Comparison of ENCODE assay signal across 13 cellular contexts in the genomic region with DNA sequence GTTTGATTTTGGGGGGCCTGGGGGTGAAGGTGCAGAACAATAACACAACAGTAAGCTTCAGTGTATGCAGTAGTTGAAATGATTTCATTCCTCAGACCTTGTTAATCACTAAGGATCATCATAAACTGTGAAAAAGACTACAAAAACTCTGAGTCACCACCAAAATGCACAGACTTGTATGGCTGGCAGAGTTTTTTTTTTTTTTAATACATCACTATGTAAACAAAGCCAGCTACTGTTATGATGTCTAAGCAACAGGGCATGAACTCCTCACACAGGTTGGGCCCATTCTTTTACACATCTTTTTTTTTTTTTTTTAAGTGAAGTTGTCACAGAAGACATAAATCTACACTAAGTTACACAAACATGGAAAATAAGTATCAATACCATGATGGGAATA.
DNase-seq lines count a peak whose midpoint lies in the region; TF ChIP-seq lines count a peak whose summit lies in the region.
"Had no signal": no experiment of that assay in that cellular context is flagged by ENCODE, and none has a peak within 500 bp of the region (broad histone marks: within the 10 kb centered on the region; RNA-seq: fewer than 3 reads in every experiment).

No MANE protein-coding gene starts in this region.

- H3K4me3 ChIP-seq in kidney epithelial cell (ENCODE audit: low read depth, low read length) (no peak overlapping the region), sigmoid colon (no peak overlapping the region), thyroid gland (replicated peaks in 1 of 3) (no peak overlapping the region)
- H3K4me3 ChIP-seq: prostate gland, thoracic aorta had no signal

- DNase-seq in COLO829 (ENCODE audit: low spot score), result peak; percentile 66
- peak; percentile 94 for DNase-seq in HT1080 (ENCODE audit: low read depth)
- peak; percentile 66 for DNase-seq in astrocyte of the hippocampus (ENCODE audit: low read depth, low spot score)
- peak; percentile 85 for DNase-seq in kidney epithelial cell (ENCODE audit: low read depth)
- DNase-seq in GDM1 (lab: John Stamatoyannopoulos, UW), result no peak
- no peak for DNase-seq in sigmoid colon
- no peak for DNase-seq in activated CD8-positive, alpha-beta memory T cell treated with anti-CD3 and anti-CD28 coated beads, Interleukin-2, amount 50 U/mL, for 48 hours
- no peak for DNase-seq in thyroid gland
- DNase-seq: activated T-cell treated with anti-CD3 and anti-CD28 coated beads, Interleukin-2, amount 50 U/mL, for 1 hour; COR-L47; midbrain had no signal

- no peak for TF ChIP-seq POLR2A in sigmoid colon (IDR thresholded peaks at IDR 0.05)
- no peak for TF ChIP-seq POLR2A in thyroid gland (IDR thresholded peaks at IDR 0.05)

- no peaks in the 10 kb centered on the region for H3K36me3 ChIP-seq in kidney epithelial cell (ENCODE audit: control insufficient read depth, insufficient read depth, low read length)
- H3K36me3 ChIP-seq in sigmoid colon, result no peaks in the 10 kb centered on the region
- no peaks in the 10 kb centered on the region for H3K36me3 ChIP-seq in thyroid gland
- H3K36me3 ChIP-seq: prostate gland, thoracic aorta had no signal

- H3K27me3 ChIP-seq in kidney epithelial cell (ENCODE audit: control insufficient read depth, insufficient read depth, low read length), result no peaks in the 10 kb centered on the region
- H3K27me3 ChIP-seq in sigmoid colon, result no peaks in the 10 kb centered on the region
- no peaks in the 10 kb centered on the region for H3K27me3 ChIP-seq in thyroid gland

- H3K27ac ChIP-seq in sigmoid colon (no peak overlapping the region), thyroid gland (no peak overlapping the region)
- H3K27ac ChIP-seq: prostate gland, thoracic aorta had no signal

- H3K4me1 ChIP-seq in sigmoid colon, result no peaks in the 10 kb centered on the region
- H3K4me1 ChIP-seq in thyroid gland, result no peaks in the 10 kb centered on the region
- H3K4me1 ChIP-seq: prostate gland had no signal

- TF ChIP-seq CTCF in kidney epithelial cell (IDR thresholded peaks at IDR 0.05; ENCODE audit: insufficient read depth, low read length, poor library complexity, severe bottlenecking) (no peak), sigmoid colon (IDR thresholded peaks at IDR 0.05) (no peak), thyroid gland (IDR thresholded peaks at IDR 0.05) (no peak)

- H3K9me3 ChIP-seq in sigmoid colon (no peaks in the 10 kb centered on the region), thyroid gland (no peaks in the 10 kb centered on the region)
- H3K9me3 ChIP-seq: prostate gland, thoracic aorta had no signal

- intact Hi-C loops in sigmoid colon (cut with DNase I), result no loop called here
- intact Hi-C loops in thyroid gland (cut with DNase I), result no loop called here

- TF ChIP-seq EP300 in sigmoid colon (IDR thresholded peaks at IDR 0.05), result no peak

Comparison
In these comparisons a context has a peak if more than half of its experiments do, and no peak if none do; other contexts are left out.
1. DNase-seq: peak in COLO829 (single experiment), HT1080 (single experiment), astrocyte of the hippocampus (single experiment) and kidney epithelial cell (single experiment); none in GDM1 (single experiment), sigmoid colon (single experiment), activated CD8-positive, alpha-beta memory T cell treated with anti-CD3 and anti-CD28 coated beads, Interleukin-2, amount 50 U/mL, for 48 hours (single experiment) and thyroid gland (0 of 2).